17 cellular contexts compared by ENCODE assay signal in the genomic region with DNA sequence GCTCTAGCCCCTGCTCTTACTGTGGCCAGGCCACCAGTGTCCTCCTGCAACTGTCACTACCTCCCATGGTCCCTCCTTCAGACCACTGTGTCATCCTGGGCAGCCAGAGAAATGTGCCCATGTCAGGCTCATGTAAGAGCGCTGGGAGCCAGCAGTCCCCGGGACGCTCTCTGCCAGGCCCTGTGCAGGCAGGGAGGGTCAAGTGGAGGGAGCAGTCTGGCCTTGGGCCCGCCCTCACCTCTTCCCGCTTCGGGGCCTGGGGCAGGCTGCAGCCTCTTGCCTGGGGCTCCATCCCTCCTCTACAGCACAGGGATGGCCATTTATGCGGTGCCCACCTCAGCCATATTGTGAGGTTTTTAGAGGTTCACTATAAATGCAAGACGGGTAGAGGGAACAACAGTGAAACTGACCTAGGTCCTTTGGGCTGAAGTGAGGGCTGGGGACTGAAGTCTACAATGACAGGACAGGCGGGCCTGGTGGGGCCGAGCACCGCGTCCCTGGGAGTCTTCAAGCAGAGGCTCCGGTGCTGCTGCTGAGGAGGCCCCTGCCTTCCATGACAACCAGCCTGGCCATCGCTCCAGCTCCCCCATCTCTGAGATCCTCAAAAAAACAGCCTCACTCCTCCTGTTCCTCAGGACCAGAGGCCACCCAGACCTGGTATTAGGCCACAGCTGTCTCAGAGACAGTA.
"Had no signal": no experiment of that assay in that cellular context is flagged by ENCODE, and none has a peak within 500 bp of the region (broad histone marks: within the 10 kb centered on the region; RNA-seq: fewer than 3 reads in every experiment).

No MANE protein-coding gene starts in this region.

- H3K9me3 ChIP-seq: SJSA1 had no signal

- H3K4me3 ChIP-seq: SJSA1, SK-N-MC had no signal

- DNase-seq: KBM-7, NCI-H1092, NCI-H1105 treated with DMSO at 0.1 percent for 48 hours, NCI-H1417 treated with DMSO at 0.1 percent for 48 hours, NCI-H146, NCI-H1694 treated with DMSO at 0.1 percent for 48 hours, NCI-H1930, NCI-H2107, NCI-H2227 treated with DMSO at 0.1 percent for 48 hours, NCI-H524, NCI-H774, Right ventricle myocardium superior, RPMI8226, SIG-M5 had no signal

- H3K36me3 ChIP-seq: SJSA1 had no signal

- H3K4me1 ChIP-seq: SJSA1 had no signal

- H3K27ac ChIP-seq: HL-60, SJSA1, SK-N-MC had no signal
